In the genomic region with DNA sequence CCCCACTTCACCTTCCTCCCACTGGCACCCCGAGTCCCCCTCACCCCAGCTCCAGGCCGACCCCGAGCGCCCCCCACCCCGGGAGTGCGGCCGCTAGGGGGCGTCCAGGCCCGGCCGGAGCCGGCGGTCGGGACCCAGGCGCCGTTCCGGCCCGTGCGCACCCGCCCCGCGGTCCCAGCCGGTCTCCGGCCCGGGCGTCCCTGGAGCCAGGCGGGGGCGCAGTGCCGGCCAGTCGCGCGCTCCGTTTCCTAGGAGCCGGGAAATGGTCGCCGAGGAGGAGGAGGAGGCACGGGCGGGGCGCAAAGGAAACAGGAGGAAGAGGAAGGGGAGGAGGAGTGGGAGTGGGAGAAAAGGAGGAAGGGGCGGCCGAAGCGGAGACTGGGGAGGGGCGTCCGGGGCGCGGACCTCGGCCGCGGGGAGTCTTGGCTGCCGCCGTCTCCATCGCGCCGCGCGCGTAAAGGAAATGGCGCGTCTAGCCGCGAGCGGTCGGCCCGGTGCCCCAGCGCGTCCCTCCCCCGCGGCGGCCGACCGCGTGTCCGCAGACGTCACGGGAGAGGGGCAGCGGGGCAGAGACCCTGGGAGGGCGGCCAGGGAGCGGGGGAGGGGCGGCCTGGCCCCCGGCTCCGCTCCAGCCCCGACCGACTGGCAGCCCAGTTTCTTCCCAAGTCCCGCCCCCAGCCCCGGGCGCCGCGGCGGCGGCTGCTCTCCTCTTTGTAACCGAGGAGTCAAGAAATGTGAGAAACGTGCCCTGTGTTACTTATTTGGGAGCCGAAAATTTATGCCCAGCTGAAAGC, we compare ENCODE assay signal across 8 cellular contexts. TPM values are rescaled to one million over a fixed set of nuclear protein-coding genes. Genes with fewer than 3 reads are reported as not detected.
DNase-seq lines count a peak whose midpoint lies in the region; ATAC-seq lines count a peak whose summit lies in the region.

No MANE protein-coding gene starts in this region.

- peak; percentile 51 for DNase-seq in DMS79 (lab: John Stamatoyannopoulos, UW)
- peak; percentile 82 for DNase-seq in KBM-7
- DNase-seq in SHP77 treated with DMSO at 0.1 percent for 48 hours (lab: John Stamatoyannopoulos, UW): peak; percentile 17
- peak; percentile 91 for DNase-seq in left ventricle myocardium superior
- DNase-seq in posterior cingulate gyrus: peak; percentile 27 to 94 (median 66)

- in situ Hi-C loops in KBM-7 (cut with MboI; ENCODE audit: low pct_unique_long_range_greater_than_20kb, low sequenced_read_pairs): no loop called here

- H3K27ac ChIP-seq in angular gyrus (ENCODE audit: low read depth, low read length): peak overlapping the region; percentile 29

- intact Hi-C loops in left ventricle myocardium superior (cut with micrococcal nuclease) (no loop called here), posterior cingulate gyrus (cut with DNase I) (no loop called here)

- peak; percentile 85 for ATAC-seq in left ventricle myocardium superior
- ATAC-seq in GM19397 (IDR thresholded peaks at IDR 0.05; ENCODE audit: unreplicated experiment): no peak
- ATAC-seq in GM19455 (IDR thresholded peaks at IDR 0.05; ENCODE audit: unreplicated experiment): no peak

RNA-seq across cellular contexts. Expression of a gene that starts 1.1 kb away (rescaled TPM):
- 9.6 TPM for total RNA-seq in left ventricle myocardium superior

Comparison
In these comparisons a context has a peak if more than half of its experiments do, and no peak if none do; other contexts are left out.
1. DNase-seq: peak in every context shown above with its lines; median percentile 91 in left ventricle myocardium superior; 82 in KBM-7; 66 in posterior cingulate gyrus; 51 in DMS79; 17 in SHP77 treated with DMSO at 0.1 percent for 48 hours.